ENCODE assay signal across 11 cellular contexts in the genomic region with DNA sequence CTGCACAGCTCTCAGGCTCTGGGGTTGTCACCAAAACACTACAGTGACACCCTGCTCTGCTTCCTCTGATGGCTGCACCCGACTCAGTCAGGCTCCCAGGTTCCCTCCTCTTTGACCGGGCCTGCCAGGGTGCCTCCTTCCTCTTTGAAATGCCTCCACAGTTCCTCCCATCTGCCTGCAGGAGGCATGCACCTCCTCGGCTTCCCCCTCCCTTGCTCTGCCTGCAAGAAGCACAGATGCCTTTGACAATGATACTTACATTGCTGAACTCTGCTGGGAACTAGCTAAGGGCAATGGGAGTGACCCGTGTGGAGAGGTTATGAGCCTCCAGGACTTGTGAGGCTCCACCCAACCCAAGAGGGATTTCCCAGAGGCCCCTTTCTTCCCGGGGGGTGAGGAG.
DNase-seq lines count a peak whose midpoint lies in the region; ATAC-seq and TF ChIP-seq lines count a peak whose summit lies in the region.
"Had no signal": no experiment of that assay in that cellular context is flagged by ENCODE, and none has a peak within 500 bp of the region (broad histone marks: within the 10 kb centered on the region; RNA-seq: fewer than 3 reads in every experiment).

No MANE protein-coding gene starts in this region.

- no peak overlapping the region for H3K4me3 Mint-ChIP-seq in brain
- no peak overlapping the region for H3K4me3 Mint-ChIP-seq in activated naive CD8-positive, alpha-beta T cell treated with anti-CD3 and anti-CD28 coated beads, Interleukin-2, amount 50 U/mL, for 24 hours
- H3K4me3 Mint-ChIP-seq: T-helper 1 cell treated with Interleukin-12 subunit alpha and Interleukin-12 subunit beta and Interleukin-4 antibody, amounts not matched to agents 30 μg/mL and 1 μg/mL, for 36 hours had no signal

- peaks cover 40% of the 10 kb centered on the region for H3K4me1 Mint-ChIP-seq in brain
- no peaks in the 10 kb centered on the region for H3K4me1 Mint-ChIP-seq in activated naive CD8-positive, alpha-beta T cell treated with anti-CD3 and anti-CD28 coated beads, Interleukin-2, amount 50 U/mL, for 24 hours

- CTCF ChIA-PET in BJ (lab: Yijun Ruan, JAX) = interaction anchor here (1.6 kb wide), 1 partner anchor 10 kb away, joined by 4 read pairs; no protein-coding TSS in a partner anchor

- H3K4me3 ChIP-seq in BJ (ENCODE audit: low read depth, low read length) = no peak overlapping the region
- no peak overlapping the region for H3K4me3 ChIP-seq in kidney epithelial cell (ENCODE audit: low read depth, low read length)
- H3K4me3 ChIP-seq: upper lobe of left lung had no signal

- H3K36me3 Mint-ChIP-seq in brain = peaks cover 5% of the 10 kb centered on the region
- no peaks in the 10 kb centered on the region for H3K36me3 Mint-ChIP-seq in activated naive CD8-positive, alpha-beta T cell treated with anti-CD3 and anti-CD28 coated beads, Interleukin-2, amount 50 U/mL, for 24 hours (ENCODE audit: low read depth)

- H3K27me3 Mint-ChIP-seq in brain = peaks cover under 1% of the 10 kb centered on the region
- no peaks in the 10 kb centered on the region for H3K27me3 Mint-ChIP-seq in activated naive CD8-positive, alpha-beta T cell treated with anti-CD3 and anti-CD28 coated beads, Interleukin-2, amount 50 U/mL, for 24 hours

- no peaks in the 10 kb centered on the region for H3K36me3 ChIP-seq in BJ (ENCODE audit: control insufficient read depth, insufficient read depth, low read length)
- H3K36me3 ChIP-seq in kidney epithelial cell (ENCODE audit: control insufficient read depth, insufficient read depth, low read length) = no peaks in the 10 kb centered on the region
- H3K36me3 ChIP-seq: upper lobe of left lung had no signal

- H3K9me3 Mint-ChIP-seq in brain = peaks cover 3 to 26% (median 10%) of the 10 kb centered on the region in 5 experiments
- H3K9me3 Mint-ChIP-seq in activated naive CD8-positive, alpha-beta T cell treated with anti-CD3 and anti-CD28 coated beads, Interleukin-2, amount 50 U/mL, for 24 hours = no peaks in the 10 kb centered on the region
- H3K9me3 Mint-ChIP-seq: T-helper 1 cell treated with Interleukin-12 subunit alpha and Interleukin-12 subunit beta and Interleukin-4 antibody, amounts not matched to agents 30 μg/mL and 1 μg/mL, for 36 hours had no signal

- POLR2A ChIA-PET in BJ (lab: Charles Lee) = no interaction called here

- DNase-seq in BJ (ENCODE audit: low read depth) (no peak), HT1080 (ENCODE audit: low read depth) (peak; percentile 50), kidney epithelial cell (ENCODE audit: low read depth) (no peak), NOMO-1 treated with DMSO at 0.1 percent for 48 hours (lab: John Stamatoyannopoulos, UW; ENCODE audit: unreplicated experiment) (no peak)
- DNase-seq in activated naive CD8-positive, alpha-beta T cell treated with anti-CD3 and anti-CD28 coated beads, Interleukin-2, amount 50 U/mL, for 24 hours = no peak
- DNase-seq: NCI-H226, upper lobe of left lung had no signal

- peak overlapping the region in 2 of 5 experiments; percentile 41 to 82 for H3K27ac Mint-ChIP-seq in brain
- H3K27ac Mint-ChIP-seq in activated naive CD8-positive, alpha-beta T cell treated with anti-CD3 and anti-CD28 coated beads, Interleukin-2, amount 50 U/mL, for 24 hours = no peak overlapping the region
- H3K27ac Mint-ChIP-seq: T-helper 1 cell treated with Interleukin-12 subunit alpha and Interleukin-12 subunit beta and Interleukin-4 antibody, amounts not matched to agents 30 μg/mL and 1 μg/mL, for 36 hours had no signal

- no peaks in the 10 kb centered on the region; the same call in 1 of the 2 replicates for H3K27me3 ChIP-seq in BJ (ENCODE audit: control insufficient read depth, insufficient read depth, low read length)
- H3K27me3 ChIP-seq in kidney epithelial cell (ENCODE audit: control insufficient read depth, insufficient read depth, low read length) = no peaks in the 10 kb centered on the region
- H3K27me3 ChIP-seq: upper lobe of left lung had no signal

- ATAC-seq in activated naive CD8-positive, alpha-beta T cell treated with anti-CD3 and anti-CD28 coated beads, Interleukin-2, amount 50 U/mL, for 24 hours = no peak
- ATAC-seq in GM19035 (IDR thresholded peaks at IDR 0.05; ENCODE audit: unreplicated experiment) (no peak), GM18519 (IDR thresholded peaks at IDR 0.05; ENCODE audit: low FRiP score, unreplicated experiment) (no peak)

- TF ChIP-seq CTCF in BJ (IDR thresholded peaks at IDR 0.05; ENCODE audit: insufficient read depth, low read depth, low read length) (peak; percentile 33), brain (conservative IDR thresholded peaks at IDR 0.05) (peak; percentile 15 to 20), kidney epithelial cell (IDR thresholded peaks at IDR 0.05; ENCODE audit: insufficient read depth, low read length, poor library complexity, severe bottlenecking) (peak; percentile 46)
